Comparison of ENCODE assay signal across 28 cellular contexts in the genomic region with DNA sequence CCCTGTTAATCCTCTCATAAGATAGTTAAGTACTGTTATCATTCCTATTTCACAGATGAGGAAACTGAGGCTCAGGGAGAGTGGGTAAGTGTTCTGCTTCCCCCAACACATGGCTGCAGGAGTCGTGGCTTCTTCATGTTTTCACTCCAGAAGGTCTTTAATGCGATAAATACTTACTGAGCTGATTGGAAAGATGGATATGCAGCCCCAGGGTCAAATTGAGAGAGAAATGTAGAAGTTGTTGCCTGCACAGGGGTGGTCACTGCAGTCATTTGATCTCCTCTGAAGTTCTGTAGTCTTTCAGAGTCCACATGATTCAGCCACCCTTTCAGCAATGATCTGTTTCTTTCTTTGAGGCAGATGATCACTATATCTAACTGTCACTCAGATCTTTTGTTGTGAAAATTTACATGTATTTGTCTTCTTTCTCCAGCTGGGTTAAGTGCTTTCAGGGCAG. TPM values are rescaled to one million over a fixed set of nuclear protein-coding genes. Genes with fewer than 3 reads are reported as not detected.
DNase-seq lines count a peak whose midpoint lies in the region; ATAC-seq and TF ChIP-seq lines count a peak whose summit lies in the region.
"Had no signal": no experiment of that assay in that cellular context is flagged by ENCODE, and none has a peak within 500 bp of the region (broad histone marks: within the 10 kb centered on the region; RNA-seq: fewer than 3 reads in every experiment).

No MANE protein-coding gene starts in this region.

- H3K4me3 ChIP-seq in esophagus squamous epithelium = no peak overlapping the region
- H3K4me3 ChIP-seq: GM23338, neural progenitor cell, upper lobe of right lung had no signal

- ATAC-seq in natural killer cell (no peak), sciatic nerve (no peak), HG02571 (IDR thresholded peaks at IDR 0.05; ENCODE audit: unreplicated experiment) (no peak)
- no peak for ATAC-seq in natural killer cell treated with Interleukin-12 subunit alpha and Interleukin-12 subunit beta and Interleukin-15 and Interleukin-18, amount 100 ng/mL, for 72 hours
- ATAC-seq: activated naive CD8-positive, alpha-beta T cell treated with anti-CD3 and anti-CD28 coated beads, Interleukin-2, amount 50 U/mL, for 24 hours; GM23338; left colon; PC-3 had no signal

- TF ChIP-seq POLR2A in esophagus squamous epithelium (IDR thresholded peaks at IDR 0.05) = no peak

- H3K27ac ChIP-seq in esophagus squamous epithelium = peak overlapping the region in 3 of 4 donors; percentile 65 to 80 (median 77)
- H3K27ac ChIP-seq: neural progenitor cell, parathyroid adenoma, upper lobe of right lung had no signal

- no peaks in the 10 kb centered on the region for H3K9me3 ChIP-seq in esophagus squamous epithelium
- H3K9me3 ChIP-seq: upper lobe of right lung had no signal

- H3K27me3 Mint-ChIP-seq in natural killer cell (ENCODE audit: low read depth in 2 of 2) = no peaks in the 10 kb centered on the region
- H3K27me3 Mint-ChIP-seq in natural killer cell treated with Interleukin-12 subunit alpha and Interleukin-12 subunit beta and Interleukin-15 and Interleukin-18, amount 100 ng/mL, for 72 hours = no peaks in the 10 kb centered on the region
- H3K27me3 Mint-ChIP-seq in progenitor cell of endocrine pancreas = no peaks in the 10 kb centered on the region
- H3K27me3 Mint-ChIP-seq: activated naive CD8-positive, alpha-beta T cell treated with anti-CD3 and anti-CD28 coated beads, Interleukin-2, amount 50 U/mL, for 24 hours; activated T-cell treated with anti-CD3 and anti-CD28 coated beads, Interleukin-2, amount 50 U/mL, for 24 hours; CD4-positive, alpha-beta memory T cell; dendritic cell treated with granulocyte-macrophage colony-stimulating factor and Interleukin-4, amounts not matched to agents 40 ng/mL and 50 ng/mL, for 4 days had no signal

- H3K4me1 ChIP-seq in esophagus squamous epithelium = peaks cover 6 to 96% (median 54%) of the 10 kb centered on the region in 3 donors
- H3K4me1 ChIP-seq: neural progenitor cell, parathyroid adenoma had no signal

- H3K27ac Mint-ChIP-seq in natural killer cell (peak overlapping the region; percentile 20 to 75), progenitor cell of endocrine pancreas (peak overlapping the region; percentile 85)
- peak overlapping the region in 1 of 2 donors; percentile 21 for H3K27ac Mint-ChIP-seq in natural killer cell treated with Interleukin-12 subunit alpha and Interleukin-12 subunit beta and Interleukin-15 and Interleukin-18, amount 100 ng/mL, for 72 hours
- H3K27ac Mint-ChIP-seq: activated naive CD8-positive, alpha-beta T cell treated with anti-CD3 and anti-CD28 coated beads, Interleukin-2, amount 50 U/mL, for 24 hours; activated T-cell treated with anti-CD3 and anti-CD28 coated beads, Interleukin-2, amount 50 U/mL, for 24 hours; neural progenitor cell; T-helper 1 cell treated with Interleukin-12 subunit alpha and Interleukin-12 subunit beta and Interleukin-4 antibody, amounts not matched to agents 30 μg/mL and 1 μg/mL, for 36 hours had no signal

- no peak for DNase-seq in natural killer cell
- no peak for DNase-seq in natural killer cell treated with Interleukin-12 subunit alpha and Interleukin-12 subunit beta and Interleukin-15 and Interleukin-18, amount 100 ng/mL, for 72 hours (ENCODE audit: low spot score)
- no peak for DNase-seq in esophagus squamous epithelium (lab: John Stamatoyannopoulos, UW)
- no peak for DNase-seq in progenitor cell of endocrine pancreas (ENCODE audit: low spot score, unreplicated experiment)
- DNase-seq in sciatic nerve (ENCODE audit: low spot score) = no peak
- DNase-seq in SKM-1 (lab: John Stamatoyannopoulos, UW; ENCODE audit: unreplicated experiment) = no peak
- DNase-seq: activated CD4-positive, CD25-positive, alpha-beta regulatory T cell; activated gamma-delta T cell treated with Interleukin-2 at 50 U/mL for 16 hours; activated naive CD8-positive, alpha-beta T cell treated with anti-CD3 and anti-CD28 coated beads, Interleukin-2, amount 50 U/mL, for 24 hours; activated T-cell treated with anti-CD3 and anti-CD28 coated beads, Interleukin-2, amount 50 U/mL, for 24 hours; AML-193; CD4-positive, alpha-beta memory T cell; central memory CD4-positive, alpha-beta T cell; HFFc6; hippocampal formation; left colon; NCI-H2029; NCI-H526 treated with DMSO at 0.1 percent for 48 hours; PC-3; stimulated activated CD4-positive, alpha-beta T cell treated with anti-CD3 and anti-CD28 coated beads, Interleukin-12 subunit alpha, Interleukin-12 subunit beta, amount 100 ng/mL, for 4 hours; stimulated activated CD4-positive, alpha-beta T cell treated with anti-CD3 and anti-CD28 coated beads, Interleukin-2, amount 100 ng/mL, for 48 hours; upper lobe of right lung had no signal

- intact Hi-C loops in natural killer cell (cut with micrococcal nuclease) = no loop called here
- intact Hi-C loops in esophagus squamous epithelium (cut with DNase I) = no loop called here
- intact Hi-C loops in sciatic nerve (cut with DNase I) = loop anchor here (1.0 kb wide), 1 partner anchor 31 kb away; no protein-coding TSS in a partner anchor

- H3K27me3 ChIP-seq in esophagus squamous epithelium = no peaks in the 10 kb centered on the region
- H3K27me3 ChIP-seq: neural progenitor cell, upper lobe of right lung had no signal

- peaks cover 26% of the 10 kb centered on the region for H3K36me3 Mint-ChIP-seq in natural killer cell
- H3K36me3 Mint-ChIP-seq in natural killer cell treated with Interleukin-12 subunit alpha and Interleukin-12 subunit beta and Interleukin-15 and Interleukin-18, amount 100 ng/mL, for 72 hours = peaks cover 50% of the 10 kb centered on the region
- peaks cover 27% of the 10 kb centered on the region for H3K36me3 Mint-ChIP-seq in progenitor cell of endocrine pancreas (ENCODE audit: insufficient read depth)

- 83 to 91% methylated on average over 2 of the region's 2 CpGs for WGBS in esophagus squamous epithelium, 2 donors

- H3K9me3 Mint-ChIP-seq in natural killer cell (no peaks in the 10 kb centered on the region), progenitor cell of endocrine pancreas (ENCODE audit: low read depth) (no peaks in the 10 kb centered on the region)
- H3K9me3 Mint-ChIP-seq in natural killer cell treated with Interleukin-12 subunit alpha and Interleukin-12 subunit beta and Interleukin-15 and Interleukin-18, amount 100 ng/mL, for 72 hours = no peaks in the 10 kb centered on the region
- H3K9me3 Mint-ChIP-seq: activated naive CD8-positive, alpha-beta T cell treated with anti-CD3 and anti-CD28 coated beads, Interleukin-2, amount 50 U/mL, for 24 hours; activated T-cell treated with anti-CD3 and anti-CD28 coated beads, Interleukin-2, amount 50 U/mL, for 24 hours; CD4-positive, alpha-beta memory T cell; dendritic cell treated with granulocyte-macrophage colony-stimulating factor and Interleukin-4, amounts not matched to agents 40 ng/mL and 50 ng/mL, for 4 days; GM23338; HFFc6; neural progenitor cell; T-helper 1 cell treated with Interleukin-12 subunit alpha and Interleukin-12 subunit beta and Interleukin-4 antibody, amounts not matched to agents 30 μg/mL and 1 μg/mL, for 36 hours had no signal

- H3K4me3 Mint-ChIP-seq in natural killer cell (no peak overlapping the region), progenitor cell of endocrine pancreas (ENCODE audit: low read depth) (no peak overlapping the region)
- no peak overlapping the region for H3K4me3 Mint-ChIP-seq in natural killer cell treated with Interleukin-12 subunit alpha and Interleukin-12 subunit beta and Interleukin-15 and Interleukin-18, amount 100 ng/mL, for 72 hours
- H3K4me3 Mint-ChIP-seq: activated naive CD8-positive, alpha-beta T cell treated with anti-CD3 and anti-CD28 coated beads, Interleukin-2, amount 50 U/mL, for 24 hours; activated T-cell treated with anti-CD3 and anti-CD28 coated beads, Interleukin-2, amount 50 U/mL, for 24 hours; CD4-positive, alpha-beta memory T cell; dendritic cell treated with granulocyte-macrophage colony-stimulating factor and Interleukin-4, amounts not matched to agents 40 ng/mL and 50 ng/mL, for 4 days; GM23338; HFFc6; neural progenitor cell; T-helper 1 cell treated with Interleukin-12 subunit alpha and Interleukin-12 subunit beta and Interleukin-4 antibody, amounts not matched to agents 30 μg/mL and 1 μg/mL, for 36 hours had no signal

- no peak for TF ChIP-seq CTCF in natural killer cell (IDR thresholded peaks at IDR 0.05)
- no peak for TF ChIP-seq CTCF in esophagus squamous epithelium (IDR thresholded peaks at IDR 0.05)
- no peak for TF ChIP-seq CTCF in progenitor cell of endocrine pancreas (IDR thresholded peaks at IDR 0.05; ENCODE audit: unreplicated experiment)

- H3K4me1 Mint-ChIP-seq in natural killer cell (peaks cover 27 to 36% of the 10 kb centered on the region in 2 donors), progenitor cell of endocrine pancreas (ENCODE audit: low read depth) (peaks cover 25% of the 10 kb centered on the region)
- H3K4me1 Mint-ChIP-seq in natural killer cell treated with Interleukin-12 subunit alpha and Interleukin-12 subunit beta and Interleukin-15 and Interleukin-18, amount 100 ng/mL, for 72 hours (ENCODE audit: low read depth in 2 of 2) = peaks cover 22 to 34% of the 10 kb centered on the region in 2 donors
- H3K4me1 Mint-ChIP-seq: GM23338, neural progenitor cell had no signal

- H3K36me3 ChIP-seq in esophagus squamous epithelium = peaks cover 0 to 84% (median 0%) of the 10 kb centered on the region in 3 donors

RNA-seq across cellular contexts. Expression of a gene that starts 29.3 kb away (rescaled TPM):
- total RNA-seq in natural killer cell (10 to 100 TPM; 67.5 to 72.1 (median 68.0) TPM), esophagus squamous epithelium (10 to 100 TPM; 18.7 to 50.4 (median 45.7) TPM), progenitor cell of endocrine pancreas (32.4 and 34.8 TPM in 2 replicates), sciatic nerve (31.2 TPM)
- total RNA-seq in natural killer cell treated with Interleukin-12 subunit alpha and Interleukin-12 subunit beta and Interleukin-15 and Interleukin-18, amount 100 ng/mL, for 72 hours = 10 to 100 TPM; 45.8 to 54.7 TPM
